ENCODE assay signal across 23 cellular contexts in the genomic region with DNA sequence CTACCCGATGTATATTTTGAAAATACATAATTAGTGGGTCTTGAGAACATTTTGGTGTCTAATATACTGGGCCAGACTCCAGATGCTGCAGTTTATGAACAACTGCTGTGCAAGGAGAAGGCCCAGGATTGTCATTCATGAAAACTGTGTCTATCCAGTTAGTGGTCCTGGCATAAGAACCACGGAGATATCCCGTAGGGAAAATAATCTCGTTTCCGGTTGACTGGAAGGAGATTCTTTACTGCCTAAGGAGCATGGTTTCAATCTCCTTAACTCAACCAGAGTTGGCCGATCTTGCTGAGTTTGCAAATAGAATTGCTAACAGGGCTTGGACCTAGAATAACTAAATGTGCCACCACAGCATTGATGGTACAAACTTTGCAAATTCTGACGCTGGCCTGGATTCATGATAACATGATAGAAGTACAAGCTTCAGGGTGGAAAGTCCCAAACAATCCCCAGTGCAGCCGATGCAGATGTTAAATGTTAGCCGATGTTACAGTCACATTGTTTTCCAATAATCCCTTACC. TPM values are rescaled to one million over a fixed set of nuclear protein-coding genes. Genes with fewer than 3 reads are reported as not detected.
"Had no signal": no experiment of that assay in that cellular context is flagged by ENCODE, and none has a peak within 500 bp of the region (broad histone marks: within the 10 kb centered on the region; RNA-seq: fewer than 3 reads in every experiment).

No MANE protein-coding gene starts in this region.

- H3K27ac ChIP-seq: epithelial cell of prostate, esophagus squamous epithelium, right atrium auricular region had no signal

- H3K36me3 ChIP-seq: esophagus squamous epithelium, right atrium auricular region had no signal

- H3K9me3 ChIP-seq: esophagus squamous epithelium, right atrium auricular region had no signal

- DNase-seq: effector memory CD8-positive, alpha-beta T cell; esophagus squamous epithelium; foreskin melanocyte; head of caudate nucleus; hippocampal formation; naive thymus-derived CD8-positive, alpha-beta T cell; small intestine; stimulated activated CD4-positive, alpha-beta T cell treated with anti-CD3 and anti-CD28 coated beads, Interleukin-12 subunit alpha, Interleukin-12 subunit beta, amount 100 ng/mL, for 4 hours; stimulated activated naive CD4-positive, alpha-beta T cell treated with Interleukin-2 at 50 U/mL for 16 hours; trophoblast cell had no signal

- H3K27me3 ChIP-seq: right atrium auricular region had no signal

- FAIRE-seq: colon, small intestine had no signal

- H3K9me3 Mint-ChIP-seq: dendritic cell treated with granulocyte-macrophage colony-stimulating factor and Interleukin-4, amounts not matched to agents 40 ng/mL and 50 ng/mL, for 4 days; effector memory CD8-positive, alpha-beta T cell; naive thymus-derived CD8-positive, alpha-beta T cell; neural crest cell had no signal

- H3K4me3 ChIP-seq: esophagus squamous epithelium, right atrium auricular region had no signal

- ATAC-seq: effector memory CD8-positive, alpha-beta T cell; naive thymus-derived CD8-positive, alpha-beta T cell had no signal

- H3K27ac Mint-ChIP-seq: dendritic cell treated with granulocyte-macrophage colony-stimulating factor and Interleukin-4, amounts not matched to agents 40 ng/mL and 50 ng/mL, for 4 days; effector memory CD8-positive, alpha-beta T cell; naive thymus-derived CD8-positive, alpha-beta T cell had no signal

- H3K4me3 Mint-ChIP-seq: dendritic cell treated with granulocyte-macrophage colony-stimulating factor and Interleukin-4, amounts not matched to agents 40 ng/mL and 50 ng/mL, for 4 days; effector memory CD8-positive, alpha-beta T cell; naive thymus-derived CD8-positive, alpha-beta T cell; neural crest cell had no signal

- H3K4me1 ChIP-seq: right atrium auricular region had no signal

RNA-seq across cellular contexts. Expression of gene BPIFC, which starts 47.6 kb away (rescaled TPM):
- total RNA-seq: kidney epithelial cell; liver; lung microvascular endothelial cell; mesenteric fat pad; mononuclear cell; naive thymus-derived CD8-positive, alpha-beta T cell; neural crest cell; osteocyte; posterior vena cava; right atrium auricular region; urinary bladder had no signal
- polyA plus RNA-seq: liver; naive thymus-derived CD8-positive, alpha-beta T cell; small intestine; urinary bladder had no signal

RNA-seq across cellular contexts. Expression of gene RFPL3, which starts 59.0 kb away (rescaled TPM):
- total RNA-seq: esophagus squamous epithelium; kidney epithelial cell; liver; lung microvascular endothelial cell; mesenteric fat pad; naive thymus-derived CD8-positive, alpha-beta T cell; neural crest cell; osteocyte; posterior vena cava; right atrium auricular region; urinary bladder had no signal
- polyA plus RNA-seq: liver; naive thymus-derived CD8-positive, alpha-beta T cell; small intestine; urinary bladder had no signal
